Comparison of ENCODE assay signal across 13 cellular contexts in genomic region chr22:24435323-24435645, GRCh38. TPM values are rescaled to one million over a fixed set of nuclear protein-coding genes. Genes with fewer than 3 reads are reported as not detected.
DNase-seq lines count a peak whose midpoint lies in the region; ATAC-seq and TF ChIP-seq lines count a peak whose summit lies in the region.
"Had no signal": no experiment of that assay in that cellular context is flagged by ENCODE, and none has a peak within 500 bp of the region (broad histone marks: within the 10 kb centered on the region; RNA-seq: fewer than 3 reads in every experiment).

No MANE protein-coding gene starts in this region.

- peak overlapping the region; percentile 94 for H3K4me2 ChIP-seq in MM.1S (ENCODE audit: low read depth, low read length)
- H3K4me2 ChIP-seq: A549 had no signal

- ATAC-seq in GM21717 (IDR thresholded peaks at IDR 0.05; ENCODE audit: unreplicated experiment) = no peak
- ATAC-seq: A549 had no signal

- H3K79me2 ChIP-seq in MM.1S (ENCODE audit: low read length) = peaks cover 90% of the 10 kb centered on the region

- peaks cover 4% of the 10 kb centered on the region; the same call in 1 of the 2 replicates for H3K36me3 ChIP-seq in MM.1S (replicated peaks; ENCODE audit: insufficient read depth, low read length)
- H3K36me3 ChIP-seq in spleen = peaks cover 0 to 31% (median 2%) of the 10 kb centered on the region in 6 donors

- no TSS peak for BruUV-seq in Calu3 (replicated peaks; lab: Mats Ljungman, UMichigan)

- H3K9me2 ChIP-seq in MM.1S (replicated peaks; ENCODE audit: insufficient read depth, low read length) = no peaks in the 10 kb centered on the region

- H3K27me3 Mint-ChIP-seq in activated CD4-positive, alpha-beta T cell treated with anti-CD3 and anti-CD28 coated beads, Interleukin-2, amount 10 ng/mL, durations not matched to agents 24 days and 14 days = peaks cover 2% of the 10 kb centered on the region
- no peaks in the 10 kb centered on the region for H3K27me3 Mint-ChIP-seq in dendritic cell treated with granulocyte-macrophage colony-stimulating factor and Interleukin-4, amounts not matched to agents 40 ng/mL and 50 ng/mL, for 4 days
- no peaks in the 10 kb centered on the region for H3K27me3 Mint-ChIP-seq in Calu3 (ENCODE audit: unreplicated experiment)

- peaks cover 32% of the 10 kb centered on the region for H3F3A ChIP-seq in MM.1S (ENCODE audit: insufficient read depth, low read length)

- H3K27ac ChIP-seq in MM.1S (ENCODE audit: low read length) (peak overlapping the region; percentile 98), spleen (peak overlapping the region; percentile 50 to 96 (median 92))
- H3K27ac ChIP-seq: A549, VCaP had no signal

- CTCF ChIA-PET in Calu3 (lab: Charles Lee) = interaction anchor here (0.7 to 1.8 kb wide), 2 partner anchors 12 to 88 kb away, joined by 3 to 6 read pairs; no protein-coding TSS in a partner anchor

- WGBS in spleen, 5 donors = 74 to 85% (median 82%) methylated on average over 2 of the region's 2 CpGs

- H3K4me1 ChIP-seq in MM.1S (ENCODE audit: low read length) = peaks cover 73% of the 10 kb centered on the region
- peaks cover 68 to 99% (median 90%) of the 10 kb centered on the region in 6 donors for H3K4me1 ChIP-seq in spleen
- H3K4me1 ChIP-seq: A549 had no signal

- H3K27me3 ChIP-seq in MM.1S (replicated peaks; ENCODE audit: insufficient read depth, low read length) = no peaks in the 10 kb centered on the region
- H3K27me3 ChIP-seq in spleen (replicated peaks in 1 of 7) = no peaks in the 10 kb centered on the region

- TF ChIP-seq CTCF in MM.1S (IDR thresholded peaks at IDR 0.05; ENCODE audit: low read length) = no peak
- TF ChIP-seq CTCF in spleen (IDR thresholded peaks at IDR 0.05 in 8 of 11, conservative IDR thresholded peaks at IDR 0.05 in 3 of 11) = no peak
- TF ChIP-seq CTCF in Calu3 (IDR thresholded peaks at IDR 0.05; ENCODE audit: unreplicated experiment) = no peak

- H3K4me3 Mint-ChIP-seq in activated CD4-positive, alpha-beta T cell treated with anti-CD3 and anti-CD28 coated beads, Interleukin-2, amount 10 ng/mL, durations not matched to agents 24 days and 14 days = peak overlapping the region; percentile 83
- no peak overlapping the region for H3K4me3 Mint-ChIP-seq in dendritic cell treated with granulocyte-macrophage colony-stimulating factor and Interleukin-4, amounts not matched to agents 40 ng/mL and 50 ng/mL, for 4 days
- no peak overlapping the region for H3K4me3 Mint-ChIP-seq in Calu3 (ENCODE audit: low read depth, unreplicated experiment)

- H3K9me3 ChIP-seq in MM.1S (replicated peaks; ENCODE audit: insufficient read depth, low read length) (no peaks in the 10 kb centered on the region), spleen (no peaks in the 10 kb centered on the region)
- H3K9me3 ChIP-seq: A549 had no signal

- DNase-seq in activated CD4-positive, alpha-beta T cell treated with anti-CD3 and anti-CD28 coated beads, Interleukin-2, amount 10 ng/mL, durations not matched to agents 24 days and 14 days = no peak
- no peak for DNase-seq in activated CD4-positive, alpha-beta T cell treated with anti-CD3 and anti-CD28 coated beads for 4 hours
- no peak for DNase-seq in MM.1S
- DNase-seq in spleen = no peak
- DNase-seq in NCI-H524 (lab: John Stamatoyannopoulos, UW) = no peak
- no peak for DNase-seq in Calu3
- DNase-seq: NCI-H510A, substantia nigra had no signal

- H3K9me3 Mint-ChIP-seq in activated CD4-positive, alpha-beta T cell treated with anti-CD3 and anti-CD28 coated beads, Interleukin-2, amount 10 ng/mL, durations not matched to agents 24 days and 14 days = no peaks in the 10 kb centered on the region
- no peaks in the 10 kb centered on the region for H3K9me3 Mint-ChIP-seq in dendritic cell treated with granulocyte-macrophage colony-stimulating factor and Interleukin-4, amounts not matched to agents 40 ng/mL and 50 ng/mL, for 4 days
- no peaks in the 10 kb centered on the region for H3K9me3 Mint-ChIP-seq in Calu3 (ENCODE audit: low read depth, unreplicated experiment)

- peaks cover 28% of the 10 kb centered on the region for H3K36me3 Mint-ChIP-seq in activated CD4-positive, alpha-beta T cell treated with anti-CD3 and anti-CD28 coated beads, Interleukin-2, amount 10 ng/mL, durations not matched to agents 24 days and 14 days (ENCODE audit: low read depth)
- H3K36me3 Mint-ChIP-seq in dendritic cell treated with granulocyte-macrophage colony-stimulating factor and Interleukin-4, amounts not matched to agents 40 ng/mL and 50 ng/mL, for 4 days (ENCODE audit: low read depth) = no peaks in the 10 kb centered on the region
- H3K36me3 Mint-ChIP-seq in Calu3 (ENCODE audit: insufficient read depth, unreplicated experiment) = peaks cover 9% of the 10 kb centered on the region

- peak overlapping the region; percentile 100 for H3K27ac Mint-ChIP-seq in activated CD4-positive, alpha-beta T cell treated with anti-CD3 and anti-CD28 coated beads, Interleukin-2, amount 10 ng/mL, durations not matched to agents 24 days and 14 days
- H3K27ac Mint-ChIP-seq in dendritic cell treated with granulocyte-macrophage colony-stimulating factor and Interleukin-4, amounts not matched to agents 40 ng/mL and 50 ng/mL, for 4 days = peak overlapping the region; percentile 81
- H3K27ac Mint-ChIP-seq in Calu3 (ENCODE audit: unreplicated experiment) = no peak overlapping the region

- no peaks in the 10 kb centered on the region for H4K20me1 ChIP-seq in MM.1S (ENCODE audit: insufficient read depth, low read length)

- H3K4me1 Mint-ChIP-seq in activated CD4-positive, alpha-beta T cell treated with anti-CD3 and anti-CD28 coated beads, Interleukin-2, amount 10 ng/mL, durations not matched to agents 24 days and 14 days = peaks cover 61% of the 10 kb centered on the region
- H3K4me1 Mint-ChIP-seq in dendritic cell treated with granulocyte-macrophage colony-stimulating factor and Interleukin-4, amounts not matched to agents 40 ng/mL and 50 ng/mL, for 4 days (ENCODE audit: low read depth) = peaks cover 84% of the 10 kb centered on the region
- peaks cover 15% of the 10 kb centered on the region for H3K4me1 Mint-ChIP-seq in Calu3 (ENCODE audit: low read depth, unreplicated experiment)

- intact Hi-C loops in activated CD4-positive, alpha-beta T cell treated with anti-CD3 and anti-CD28 coated beads, Interleukin-2, amount 10 ng/mL, durations not matched to agents 24 days and 14 days (cut with micrococcal nuclease) = loop anchor here (2.0 kb wide), 1 partner anchor 34 kb away; no protein-coding TSS in a partner anchor
- intact Hi-C loops in dendritic cell treated with granulocyte-macrophage colony-stimulating factor and Interleukin-4, amounts not matched to agents 40 ng/mL and 50 ng/mL, for 4 days (cut with micrococcal nuclease) = loop anchor here (5.0 kb wide), 1 partner anchor 47 kb away; no protein-coding TSS in a partner anchor
- intact Hi-C loops in spleen (cut with DNase I; ENCODE audit: low total_unique reads) = no loop called here
- intact Hi-C loops in Calu3 (cut with micrococcal nuclease; ENCODE audit: unreplicated experiment) = no loop called here

- TF ChIP-seq POLR2A in spleen (IDR thresholded peaks at IDR 0.05) = no peak

- no peak overlapping the region for H2AFZ ChIP-seq in MM.1S (ENCODE audit: low read length)

- peak overlapping the region; percentile 8; the same call in 1 of the 2 replicates for H3K4me3 ChIP-seq in MM.1S (ENCODE audit: low read length)
- peak overlapping the region in 1 of 8 donors; percentile 60 for H3K4me3 ChIP-seq in spleen
- H3K4me3 ChIP-seq: A549 had no signal

- peak overlapping the region; percentile 80 for H3K9ac ChIP-seq in MM.1S (ENCODE audit: low read length)

RNA-seq across cellular contexts. Expression of gene ADORA2A, which starts 7.9 kb away (rescaled TPM):
- total RNA-seq in activated CD4-positive, alpha-beta T cell treated with anti-CD3 and anti-CD28 coated beads, Interleukin-2, amount 10 ng/mL, durations not matched to agents 24 days and 14 days = 34.9 and 36.2 TPM in 2 replicates
- total RNA-seq in spleen (10 to 100 TPM; 15.8 to 31.1 (median 25.2) TPM), Calu3 (2022) (2.4 and 2.9 TPM in 2 replicates)
- 10 to 100 TPM in 2 of 3 donors, 1 to 10 TPM in 1; 8.3 to 14.8 (median 14.2) TPM for polyA plus RNA-seq in spleen

RNA-seq across cellular contexts. Expression of gene UPB1, which starts 59.8 kb away (rescaled TPM):
- total RNA-seq in activated CD4-positive, alpha-beta T cell treated with anti-CD3 and anti-CD28 coated beads, Interleukin-2, amount 10 ng/mL, durations not matched to agents 24 days and 14 days = 0.12 TPM in 2 replicates
- total RNA-seq in spleen = 1 to 10 TPM in 6 of 7 donors, under 1 TPM in 1; 0.92 to 3.9 (median 2.0) TPM
- 1 to 10 TPM in 1 of 3 donors, under 1 TPM in 2; 0.38 to 1.5 (median 0.47) TPM for polyA plus RNA-seq in spleen
- total RNA-seq in Calu3 (2022) = 0.22 and 0.50 TPM in 2 replicates
- total RNA-seq: dermis microvascular lymphatic vessel endothelial cell had no signal

Comparison
In these comparisons a context has a peak if more than half of its experiments do, and no peak if none do; other contexts are left out.
1. intact Hi-C loops: an anchor here in activated CD4-positive, alpha-beta T cell treated with anti-CD3 and anti-CD28 coated beads, Interleukin-2, amount 10 ng/mL, durations not matched to agents 24 days and 14 days (2.0 kb wide) and dendritic cell treated with granulocyte-macrophage colony-stimulating factor and Interleukin-4, amounts not matched to agents 40 ng/mL and 50 ng/mL, for 4 days (5.0 kb wide); none called in spleen and Calu3.